Comparison of ENCODE assay signal across 9 cellular contexts in genomic region chr2:10659898-10660568, GRCh38. TPM values are rescaled to one million over a fixed set of nuclear protein-coding genes. Genes with fewer than 3 reads are reported as not detected.
DNase-seq lines count a peak whose midpoint lies in the region; ATAC-seq and TF ChIP-seq lines count a peak whose summit lies in the region.
"Had no signal": no experiment of that assay in that cellular context is flagged by ENCODE, and none has a peak within 500 bp of the region (broad histone marks: within the 10 kb centered on the region; RNA-seq: fewer than 3 reads in every experiment).

No MANE protein-coding gene starts in this region.

- H3K4ac ChIP-seq in mesenchymal stem cell (ENCODE audit: low read depth in 1 of 2, low read length in 2 of 2), result no peak overlapping the region

- H3K23ac ChIP-seq in mesenchymal stem cell (ENCODE audit: low read length in 2 of 2), result no peak overlapping the region

- no peak overlapping the region for H3K4me2 ChIP-seq in mesenchymal stem cell (ENCODE audit: low read length, poor library complexity, severe bottlenecking)

- no peak overlapping the region for H2BK120ac ChIP-seq in mesenchymal stem cell (ENCODE audit: low read depth, low read length)

- H2AK5ac ChIP-seq in mesenchymal stem cell (ENCODE audit: low read length, severe bottlenecking), result no peak overlapping the region

- H3K4me1 ChIP-seq in mesenchymal stem cell (ENCODE audit: control insufficient read depth, insufficient read depth, low read depth, low read length), result peaks cover 7% of the 10 kb centered on the region
- no peaks in the 10 kb centered on the region for H3K4me1 ChIP-seq in testis

- no peak overlapping the region for H2BK12ac ChIP-seq in mesenchymal stem cell (ENCODE audit: low read length in 2 of 2)

- H2BK15ac ChIP-seq in mesenchymal stem cell (ENCODE audit: low read depth, poor library complexity, severe bottlenecking), result no peak overlapping the region

- TF ChIP-seq POLR2A in testis (IDR thresholded peaks at IDR 0.05), result no peak

- DNase-seq in ELR (ENCODE audit: low read depth) (peak; percentile 93), LNCaP clone FGC (ENCODE audit: low read depth) (no peak), mesenchymal stem cell (peak; percentile 78), testis (peak; percentile 85), GM19240 (ENCODE audit: insufficient read length, low spot score) (no peak)
- peak; percentile 56 for DNase-seq in activated CD4-positive, CD25-positive, alpha-beta regulatory T cell treated with anti-CD3 and anti-CD28 coated beads, Interleukin-2, amount 50 U/mL, for 72 hours
- DNase-seq in effector CD4-positive, alpha-beta T cell, result peak; percentile 11
- DNase-seq: activated B cell treated with CpG ODN at 0.5 μM for 24 hours had no signal

- WGBS in mesenchymal stem cell, result 78% methylated on average over 10 of the region's 10 CpGs
- WGBS in testis, 2 donors, result 70 to 78% methylated on average over 10 of the region's 10 CpGs

- no peak overlapping the region for H3K4me3 ChIP-seq in LNCaP clone FGC (ENCODE audit: low read depth, low read length)
- H3K4me3 ChIP-seq in mesenchymal stem cell (ENCODE audit: insufficient read depth in 1 of 2, low read depth in 1 of 2, low read length in 2 of 2), result no peak overlapping the region
- H3K4me3 ChIP-seq in testis, result no peak overlapping the region

- H3K9ac ChIP-seq in mesenchymal stem cell (ENCODE audit: low read length), result no peak overlapping the region

- H3K14ac ChIP-seq in mesenchymal stem cell (ENCODE audit: low read length in 2 of 2), result no peak overlapping the region

- H3K27me3 ChIP-seq in mesenchymal stem cell (ENCODE audit: control insufficient read depth in 1 of 2, insufficient read depth in 1 of 2, low read length in 2 of 2) (no peaks in the 10 kb centered on the region), testis (no peaks in the 10 kb centered on the region)

- H3K27ac ChIP-seq in mesenchymal stem cell (ENCODE audit: low read length, poor library complexity, severe bottlenecking), result peak overlapping the region; percentile 30
- H3K27ac ChIP-seq in testis, result no peak overlapping the region

- peaks cover 5% of the 10 kb centered on the region for H3K79me1 ChIP-seq in mesenchymal stem cell (replicated peaks; ENCODE audit: low read length, poor library complexity, severe bottlenecking)

- intact Hi-C loops in testis (cut with DNase I; ENCODE audit: low total_unique reads), result no loop called here

- H4K91ac ChIP-seq in mesenchymal stem cell (ENCODE audit: low read length), result no peak overlapping the region

- TF ChIP-seq CTCF in LNCaP clone FGC (IDR thresholded peaks at IDR 0.05; ENCODE audit: control insufficient read depth, extremely low read depth, insufficient read depth), result peak; percentile 53
- peak; percentile 47 to 67 (median 60) for TF ChIP-seq CTCF in testis (IDR thresholded peaks at IDR 0.05)

- no peak overlapping the region for H3K18ac ChIP-seq in mesenchymal stem cell (ENCODE audit: low read depth in 1 of 2, low read length in 2 of 2)

- H2AFZ ChIP-seq in mesenchymal stem cell (ENCODE audit: low read depth, low read length), result no peak overlapping the region

- H3K36me3 ChIP-seq in mesenchymal stem cell (ENCODE audit: control insufficient read depth in 1 of 2, insufficient read depth in 2 of 2, low read depth in 1 of 2, low read length in 2 of 2), result peaks cover 17 to 75% of the 10 kb centered on the region in 2 experiments
- no peaks in the 10 kb centered on the region for H3K36me3 ChIP-seq in testis (ENCODE audit: low read depth, missing control alignments)

- no peak for ATAC-seq in GM18868 (IDR thresholded peaks at IDR 0.05; ENCODE audit: unreplicated experiment)

- no peak overlapping the region for H4K8ac ChIP-seq in mesenchymal stem cell (ENCODE audit: low read length)

- H3K9me3 ChIP-seq in mesenchymal stem cell (ENCODE audit: control insufficient read depth, low read length) (no peaks in the 10 kb centered on the region), testis (no peaks in the 10 kb centered on the region)

- no peak overlapping the region for H2BK5ac ChIP-seq in mesenchymal stem cell (ENCODE audit: low read depth, low read length, poor library complexity, severe bottlenecking)

RNA-seq across cellular contexts. Expression of gene NOL10, which starts 29.7 kb away (rescaled TPM):
- 16.1 TPM for polyA plus RNA-seq in mesenchymal stem cell (2013, experiment 1 of 2)
- 15.1 TPM for polyA plus RNA-seq in mesenchymal stem cell (2013, experiment 2 of 2)
- total RNA-seq in testis, result 10 to 100 TPM; 31.3 to 35.6 TPM
- polyA plus RNA-seq in testis (ENCODE audit: insufficient read depth, low read depth, low replicate concordance), result 20.4 TPM

Comparison
In these comparisons a context has a peak if more than half of its experiments do, and no peak if none do; other contexts are left out.
1. DNase-seq: peak in ELR (single experiment), activated CD4-positive, CD25-positive, alpha-beta regulatory T cell treated with anti-CD3 and anti-CD28 coated beads, Interleukin-2, amount 50 U/mL, for 72 hours (single experiment), effector CD4-positive, alpha-beta T cell (single experiment), mesenchymal stem cell (single experiment) and testis (single experiment); none in LNCaP clone FGC (single experiment) and GM19240 (single experiment).